10 cellular contexts compared by ENCODE assay signal in the genomic region with DNA sequence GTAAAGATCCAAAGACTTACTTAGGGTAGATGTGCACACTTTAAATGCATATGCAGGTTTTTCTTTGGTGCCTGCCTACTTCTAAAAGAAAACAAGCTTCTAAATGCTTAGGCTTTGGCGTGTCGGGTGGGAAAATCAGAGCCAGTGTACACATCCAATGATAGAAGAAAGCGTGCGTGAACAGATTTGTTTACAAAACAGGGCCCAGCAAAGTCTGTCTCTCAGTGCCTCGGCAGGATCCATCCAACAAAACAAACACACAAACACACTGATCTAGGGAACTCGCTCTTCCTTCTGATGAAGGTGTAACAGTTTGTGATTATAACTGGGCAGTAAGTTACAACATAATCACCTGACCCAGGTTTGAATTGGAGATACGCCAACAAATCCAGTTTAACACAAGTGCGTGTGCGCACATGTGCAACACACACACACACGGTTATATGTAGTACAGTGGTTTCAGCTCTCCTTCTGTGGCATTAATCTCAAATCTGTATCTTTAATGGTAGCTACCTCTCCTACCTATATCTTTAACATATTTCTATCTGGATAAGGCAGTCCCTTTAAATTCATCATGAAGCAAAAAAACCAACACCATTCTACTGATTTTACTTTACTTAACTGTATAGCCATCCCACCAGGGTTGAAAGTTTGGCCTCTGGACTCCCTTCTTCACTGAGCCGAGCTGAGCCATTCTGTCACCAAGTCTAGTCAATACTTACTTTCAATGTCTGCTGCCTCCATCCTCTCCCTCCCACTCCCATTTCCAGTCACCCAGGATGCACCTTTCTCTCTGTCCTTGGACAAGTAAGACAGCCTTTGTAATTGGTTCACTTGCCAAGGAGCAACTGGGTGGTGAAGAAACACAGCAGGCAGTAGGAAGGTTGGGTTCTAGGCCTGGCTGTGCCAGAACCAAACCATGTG.
DNase-seq lines count a peak whose midpoint lies in the region; ATAC-seq, FAIRE-seq and TF ChIP-seq lines count a peak whose summit lies in the region.
"Had no signal": no experiment of that assay in that cellular context is flagged by ENCODE, and none has a peak within 500 bp of the region (broad histone marks: within the 10 kb centered on the region; RNA-seq: fewer than 3 reads in every experiment).

No MANE protein-coding gene starts in this region.

- H3K4me1 Mint-ChIP-seq in activated T-cell treated with anti-CD3 and anti-CD28 coated beads, Interleukin-2, amount 50 U/mL, for 24 hours (ENCODE audit: low read depth) = peaks cover 99% of the 10 kb centered on the region
- peaks cover 91% of the 10 kb centered on the region for H3K4me1 Mint-ChIP-seq in activated CD8-positive, alpha-beta memory T cell treated with anti-CD3 and anti-CD28 coated beads, Interleukin-2, amount 10 ng/mL, durations not matched to agents 7 days and 5 days

- 86% methylated on average over 11 of the region's 11 CpGs for WGBS in suprapubic skin

- peak overlapping the region; percentile 89 for H3K4me3 Mint-ChIP-seq in activated T-cell treated with anti-CD3 and anti-CD28 coated beads, Interleukin-2, amount 50 U/mL, for 24 hours
- H3K4me3 Mint-ChIP-seq in activated CD8-positive, alpha-beta memory T cell treated with anti-CD3 and anti-CD28 coated beads, Interleukin-2, amount 10 ng/mL, durations not matched to agents 7 days and 5 days = peak overlapping the region; percentile 5

- no peaks in the 10 kb centered on the region for H3K9me3 Mint-ChIP-seq in activated T-cell treated with anti-CD3 and anti-CD28 coated beads, Interleukin-2, amount 50 U/mL, for 24 hours
- H3K9me3 Mint-ChIP-seq in activated CD8-positive, alpha-beta memory T cell treated with anti-CD3 and anti-CD28 coated beads, Interleukin-2, amount 10 ng/mL, durations not matched to agents 7 days and 5 days (ENCODE audit: low read depth) = no peaks in the 10 kb centered on the region

- no peaks in the 10 kb centered on the region for H3K9me3 ChIP-seq in suprapubic skin

- peaks cover 74% of the 10 kb centered on the region for H3K4me1 ChIP-seq in suprapubic skin

- H3K27me3 Mint-ChIP-seq in activated T-cell treated with anti-CD3 and anti-CD28 coated beads, Interleukin-2, amount 50 U/mL, for 24 hours = no peaks in the 10 kb centered on the region
- no peaks in the 10 kb centered on the region for H3K27me3 Mint-ChIP-seq in activated CD8-positive, alpha-beta memory T cell treated with anti-CD3 and anti-CD28 coated beads, Interleukin-2, amount 10 ng/mL, durations not matched to agents 7 days and 5 days

- H3K36me3 Mint-ChIP-seq in activated T-cell treated with anti-CD3 and anti-CD28 coated beads, Interleukin-2, amount 50 U/mL, for 24 hours (ENCODE audit: low read depth) = peaks cover 100% of the 10 kb centered on the region
- peaks cover 47% of the 10 kb centered on the region for H3K36me3 Mint-ChIP-seq in activated CD8-positive, alpha-beta memory T cell treated with anti-CD3 and anti-CD28 coated beads, Interleukin-2, amount 10 ng/mL, durations not matched to agents 7 days and 5 days

- TF ChIP-seq POLR2A in suprapubic skin (IDR thresholded peaks at IDR 0.05) = no peak

- no peak overlapping the region for H3K4me3 ChIP-seq in suprapubic skin

- no peak for TF ChIP-seq EP300 in suprapubic skin (IDR thresholded peaks at IDR 0.05)

- no peak for TF ChIP-seq CTCF in suprapubic skin (IDR thresholded peaks at IDR 0.05)

- no peak for ATAC-seq in activated CD8-positive, alpha-beta memory T cell treated with anti-CD3 and anti-CD28 coated beads, Interleukin-2, amount 10 ng/mL, durations not matched to agents 7 days and 5 days

- H3K27me3 ChIP-seq in suprapubic skin = no peaks in the 10 kb centered on the region

- no peak for FAIRE-seq in urothelium cell line (lab: Jason Lieb, UNC)
- FAIRE-seq: GM18507 had no signal

- CTCF ChIA-PET in activated CD8-positive, alpha-beta memory T cell treated with anti-CD3 and anti-CD28 coated beads, Interleukin-2, amount 10 ng/mL, durations not matched to agents 7 days and 5 days (lab: Charles Lee) = interaction anchor here (1.4 to 1.8 kb wide), 4 partner anchors 12 to 38 kb away, joined by 5 to 8 read pairs (median 6); no protein-coding TSS in a partner anchor

- H3K36me3 ChIP-seq in suprapubic skin = peaks cover 9% of the 10 kb centered on the region

- H3K27ac Mint-ChIP-seq in activated T-cell treated with anti-CD3 and anti-CD28 coated beads, Interleukin-2, amount 50 U/mL, for 24 hours = peak overlapping the region; percentile 99
- peak overlapping the region; percentile 78 for H3K27ac Mint-ChIP-seq in activated CD8-positive, alpha-beta memory T cell treated with anti-CD3 and anti-CD28 coated beads, Interleukin-2, amount 10 ng/mL, durations not matched to agents 7 days and 5 days

- H3K27ac ChIP-seq in suprapubic skin = peak overlapping the region; percentile 15

- DNase-seq in activated T-cell treated with anti-CD3 and anti-CD28 coated beads, Interleukin-2, amount 50 U/mL, for 24 hours = no peak
- no peak for DNase-seq in activated T-cell treated with anti-CD3 and anti-CD28 coated beads, Interleukin-2, amount 50 U/mL, for 1 hour
- DNase-seq in activated CD8-positive, alpha-beta memory T cell treated with anti-CD3 and anti-CD28 coated beads, Interleukin-2, amount 10 ng/mL, durations not matched to agents 7 days and 5 days = no peak
- DNase-seq in iris pigment epithelial cell (ENCODE audit: low read depth) (peak; percentile 58), suprapubic skin (ENCODE audit: low spot score in 2 of 2) (no peak), urothelium cell line (ENCODE audit: low spot score) (no peak), cerebellar cortex (ENCODE audit: low spot score) (no peak), SHP77 (lab: John Stamatoyannopoulos, UW) (no peak)
- DNase-seq: NCI-H1436 treated with DMSO at 0.1 percent for 48 hours had no signal
